16 cellular contexts compared by ENCODE assay signal in the genomic region with DNA sequence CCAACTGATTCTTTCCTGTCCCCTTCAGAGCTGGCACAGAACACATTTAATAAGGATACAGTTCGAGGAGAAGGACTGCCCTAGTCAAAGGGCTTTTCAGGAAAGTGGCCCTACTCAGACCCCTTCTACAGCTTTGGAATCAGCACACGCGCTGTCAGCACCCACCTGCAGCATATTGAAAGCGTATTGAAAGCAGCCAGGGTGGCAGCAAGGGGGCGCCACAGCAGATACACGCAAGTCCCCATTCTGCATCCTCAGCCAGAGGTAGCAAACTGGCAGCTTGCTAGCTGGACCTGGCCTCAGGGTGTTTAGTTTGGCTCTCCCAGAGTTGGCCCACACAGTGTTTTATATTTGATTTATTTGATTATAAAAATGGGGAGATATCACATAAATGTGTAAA.
DNase-seq lines count a peak whose midpoint lies in the region; TF ChIP-seq lines count a peak whose summit lies in the region.
"Had no signal": no experiment of that assay in that cellular context is flagged by ENCODE, and none has a peak within 500 bp of the region (broad histone marks: within the 10 kb centered on the region; RNA-seq: fewer than 3 reads in every experiment).

No MANE protein-coding gene starts in this region.

- DNase-seq in NCI-H748 (lab: John Stamatoyannopoulos, UW; ENCODE audit: unreplicated experiment) (peak; percentile 14), NCI-H748 treated with DMSO at 0.1 percent for 48 hours (lab: John Stamatoyannopoulos, UW) (no peak), LNCaP clone FGC (ENCODE audit: low read depth) (no peak), dermis blood vessel endothelial cell (peak; percentile 4), neural progenitor cell (ENCODE audit: low spot score) (peak; percentile 64), COR-L47 (lab: John Stamatoyannopoulos, UW) (no peak), head of caudate nucleus (no peak)
- DNase-seq in stimulated activated CD4-positive, alpha-beta T cell treated with anti-CD3 and anti-CD28 coated beads, Interleukin-4, amount 100 ng/mL, for 1 hour = no peak
- DNase-seq: activated naive CD8-positive, alpha-beta T cell treated with anti-CD3 and anti-CD28 coated beads for 36 hours; cortex of kidney; KBM-7; occipital lobe; Peyer's patch; stimulated activated CD4-positive, alpha-beta T cell treated with anti-CD3 and anti-CD28 coated beads, Interleukin-12 subunit alpha, Interleukin-12 subunit beta, amount 100 ng/mL, for 4 hours; upper lobe of left lung had no signal

- H4K20me1 ChIP-seq in neural progenitor cell (ENCODE audit: low read depth) = no peaks in the 10 kb centered on the region

- H3K4me3 Mint-ChIP-seq in neural progenitor cell = no peak overlapping the region
- H3K4me3 Mint-ChIP-seq: activated naive CD8-positive, alpha-beta T cell treated with anti-CD3 and anti-CD28 coated beads for 36 hours had no signal

- no peaks in the 10 kb centered on the region for H3K4me1 Mint-ChIP-seq in neural progenitor cell
- H3K4me1 Mint-ChIP-seq: activated naive CD8-positive, alpha-beta T cell treated with anti-CD3 and anti-CD28 coated beads for 36 hours had no signal

- no peaks in the 10 kb centered on the region for H3K4me1 ChIP-seq in neural progenitor cell
- H3K4me1 ChIP-seq: upper lobe of left lung had no signal

- no peaks in the 10 kb centered on the region for H3F3A ChIP-seq in neural progenitor cell (ENCODE audit: low read depth)

- intact Hi-C loops in head of caudate nucleus (cut with DNase I) = no loop called here

- no peaks in the 10 kb centered on the region for H3K36me3 ChIP-seq in neural progenitor cell
- H3K36me3 ChIP-seq: Peyer's patch, upper lobe of left lung had no signal

- peaks cover 2% of the 10 kb centered on the region for H3K9me3 Mint-ChIP-seq in neural progenitor cell

- H3K36me3 Mint-ChIP-seq in neural progenitor cell = no peaks in the 10 kb centered on the region

- no peak overlapping the region for H3K27ac ChIP-seq in neural progenitor cell
- H3K27ac ChIP-seq: Peyer's patch, upper lobe of left lung had no signal

- no peaks in the 10 kb centered on the region for H3K27me3 ChIP-seq in neural progenitor cell
- H3K27me3 ChIP-seq: Peyer's patch, upper lobe of left lung had no signal

- no peaks in the 10 kb centered on the region for H3K79me2 ChIP-seq in neural progenitor cell (ENCODE audit: low read depth)

- 0 out of 2 replicates have a peak, but pooled peaks have one; percentile 10 for TF ChIP-seq CTCF in LNCaP clone FGC (IDR thresholded peaks at IDR 0.05; ENCODE audit: control insufficient read depth, extremely low read depth, insufficient read depth)
- peak; percentile 74 for TF ChIP-seq CTCF in neural progenitor cell (IDR thresholded peaks at IDR 0.05)

- peaks cover 2% of the 10 kb centered on the region for H3K27me3 Mint-ChIP-seq in neural progenitor cell (ENCODE audit: insufficient read depth, low read depth)
- H3K27me3 Mint-ChIP-seq: activated naive CD8-positive, alpha-beta T cell treated with anti-CD3 and anti-CD28 coated beads for 36 hours had no signal

- no peak overlapping the region for H3K4me2 ChIP-seq in neural progenitor cell

- H3K27ac Mint-ChIP-seq in neural progenitor cell = no peak overlapping the region
- H3K27ac Mint-ChIP-seq: activated naive CD8-positive, alpha-beta T cell treated with anti-CD3 and anti-CD28 coated beads for 36 hours had no signal

- no peak overlapping the region for H2AFZ ChIP-seq in neural progenitor cell (replicated peaks)

- H3K4me3 ChIP-seq in LNCaP clone FGC (ENCODE audit: low read depth, low read length) = no peak overlapping the region
- H3K4me3 ChIP-seq in neural progenitor cell = no peak overlapping the region
- H3K4me3 ChIP-seq: lung, Peyer's patch, upper lobe of left lung had no signal

- no peak overlapping the region for H3K9ac ChIP-seq in neural progenitor cell

- H3K9me3 ChIP-seq in neural progenitor cell (ENCODE audit: low read depth) = no peaks in the 10 kb centered on the region
- H3K9me3 ChIP-seq: Peyer's patch, upper lobe of left lung had no signal

Comparison
In these comparisons a context has a peak if more than half of its experiments do, and no peak if none do; other contexts are left out.
1. DNase-seq: peak in NCI-H748 (single experiment), dermis blood vessel endothelial cell (single experiment) and neural progenitor cell (single experiment); none in NCI-H748 treated with DMSO at 0.1 percent for 48 hours (single experiment), LNCaP clone FGC (single experiment), COR-L47 (single experiment), stimulated activated CD4-positive, alpha-beta T cell treated with anti-CD3 and anti-CD28 coated beads, Interleukin-4, amount 100 ng/mL, for 1 hour (single experiment) and head of caudate nucleus (0 of 42).